Comparison of ENCODE assay signal across 19 cellular contexts in the genomic region with DNA sequence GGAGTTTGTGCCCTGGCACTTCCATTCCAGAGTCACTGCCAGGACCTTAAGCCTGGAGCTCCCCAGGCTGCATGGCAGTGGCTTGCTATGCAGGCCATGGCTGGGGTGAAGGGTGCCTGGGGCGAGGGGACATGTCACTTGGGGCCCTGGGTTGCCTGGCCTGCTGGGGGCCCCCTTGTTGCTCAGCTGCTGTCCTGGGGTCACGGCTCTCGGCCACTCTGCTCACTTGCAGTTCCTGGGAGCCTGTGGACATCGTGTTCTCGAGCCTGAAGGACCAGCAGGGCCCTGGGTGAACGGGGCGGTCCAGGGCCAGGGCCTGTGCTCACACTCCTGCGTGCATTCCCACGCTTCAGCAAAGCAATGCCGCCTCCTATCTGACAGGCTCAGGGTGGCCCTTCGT. TPM values are rescaled to one million over a fixed set of nuclear protein-coding genes. Genes with fewer than 3 reads are reported as not detected.
"Had no signal": no experiment of that assay in that cellular context is flagged by ENCODE, and none has a peak within 500 bp of the region (broad histone marks: within the 10 kb centered on the region; RNA-seq: fewer than 3 reads in every experiment).

No MANE protein-coding gene starts in this region.

- H3K27me3 Mint-ChIP-seq: stimulated activated naive CD8-positive, alpha-beta T cell treated with anti-CD3 and anti-CD28 coated beads, Interleukin-15, amount 100 ng/mL, for 72 hours had no signal

- H3K9ac ChIP-seq: SK-N-SH had no signal

- H3K4me1 Mint-ChIP-seq: naive thymus-derived CD4-positive, alpha-beta T cell; stimulated activated naive CD8-positive, alpha-beta T cell treated with anti-CD3 and anti-CD28 coated beads, Interleukin-15, amount 100 ng/mL, for 72 hours had no signal

- H3K36me3 Mint-ChIP-seq: naive thymus-derived CD4-positive, alpha-beta T cell had no signal

- ATAC-seq: gastroesophageal sphincter; naive thymus-derived CD4-positive, alpha-beta T cell; stimulated activated naive CD8-positive, alpha-beta T cell treated with anti-CD3 and anti-CD28 coated beads, Interleukin-15, amount 100 ng/mL, for 72 hours had no signal

- H3K4me3 Mint-ChIP-seq: naive thymus-derived CD4-positive, alpha-beta T cell; stimulated activated naive CD8-positive, alpha-beta T cell treated with anti-CD3 and anti-CD28 coated beads, Interleukin-15, amount 100 ng/mL, for 72 hours had no signal

- H3K36me3 ChIP-seq: gastroesophageal sphincter, prostate gland, right lobe of liver, thoracic aorta, uterus had no signal

- H3K9me3 Mint-ChIP-seq: activated T-helper 2 cell treated with anti-CD3 and anti-CD28 coated beads, Interferon-gamma antibody, Interleukin-2, Interleukin-4, amounts not matched to agents 10 μg/mL and 5 μg/mL and 100 μg/mL, durations not matched to agents 14 hours and 24 hours and 36 hours; stimulated activated naive CD8-positive, alpha-beta T cell treated with anti-CD3 and anti-CD28 coated beads, Interleukin-15, amount 100 ng/mL, for 72 hours had no signal

- H3K27ac Mint-ChIP-seq: activated T-helper 2 cell treated with anti-CD3 and anti-CD28 coated beads, Interferon-gamma antibody, Interleukin-2, Interleukin-4, amounts not matched to agents 10 μg/mL and 5 μg/mL and 100 μg/mL, durations not matched to agents 14 hours and 24 hours and 36 hours; naive thymus-derived CD4-positive, alpha-beta T cell; stimulated activated naive CD8-positive, alpha-beta T cell treated with anti-CD3 and anti-CD28 coated beads, Interleukin-15, amount 100 ng/mL, for 72 hours had no signal

- H3K4me1 ChIP-seq: prostate gland, right lobe of liver, uterus had no signal

- DNase-seq: activated CD4-positive, alpha-beta T cell treated with anti-CD3 and anti-CD28 coated beads, Interleukin-2, amount 50 U/mL, for 48 hours; activated naive CD4-positive, alpha-beta T cell treated with anti-CD3 and anti-CD28 coated beads, Interleukin-2, amount 50 U/mL, for 16 hours; naive thymus-derived CD4-positive, alpha-beta T cell; nucleus accumbens; stimulated activated naive CD8-positive, alpha-beta T cell treated with anti-CD3 and anti-CD28 coated beads, Interleukin-15, amount 100 ng/mL, for 72 hours; T-helper 1 cell; T1000; uterus had no signal

- H3K4me3 ChIP-seq: gastroesophageal sphincter, lung, prostate gland, right lobe of liver, thoracic aorta, uterus had no signal

- H3K27ac ChIP-seq: right lobe of liver, VCaP had no signal

- H3K9me3 ChIP-seq: gastroesophageal sphincter, prostate gland, right lobe of liver, SK-N-SH, thoracic aorta, uterus had no signal

- H3K27me3 ChIP-seq: right lobe of liver, uterus had no signal

- H3K4me2 ChIP-seq: SK-N-SH had no signal

RNA-seq across cellular contexts. Expression of a gene that starts 31.3 kb away (rescaled TPM):
- total RNA-seq: activated T-helper 2 cell treated with anti-CD3 and anti-CD28 coated beads, Interferon-gamma antibody, Interleukin-2, Interleukin-4, amounts not matched to agents 10 μg/mL and 5 μg/mL and 100 μg/mL, durations not matched to agents 14 hours and 24 hours and 36 hours; dermis microvascular lymphatic vessel endothelial cell; epithelial cell of proximal tubule; gastroesophageal sphincter; lung; naive thymus-derived CD4-positive, alpha-beta T cell; prostate gland; right lobe of liver; thoracic aorta; uterus had no signal
- polyA plus RNA-seq: adipose tissue; lung; naive thymus-derived CD4-positive, alpha-beta T cell; SK-N-SH had no signal

RNA-seq across cellular contexts. Expression of a gene that starts 41.1 kb away (rescaled TPM):
- total RNA-seq: activated T-helper 2 cell treated with anti-CD3 and anti-CD28 coated beads, Interferon-gamma antibody, Interleukin-2, Interleukin-4, amounts not matched to agents 10 μg/mL and 5 μg/mL and 100 μg/mL, durations not matched to agents 14 hours and 24 hours and 36 hours; epithelial cell of proximal tubule had no signal
